ENCODE assay signal across 16 cellular contexts in genomic region chr6:148379481-148379880, GRCh38. TPM values are rescaled to one million over a fixed set of nuclear protein-coding genes. Genes with fewer than 3 reads are reported as not detected.
A peak's percentile ranks its signal among the peaks of the same experiment; 100 is the strongest.
DNase-seq lines count a peak whose midpoint lies in the region; ATAC-seq and TF ChIP-seq lines count a peak whose summit lies in the region.
"Had no signal": no experiment of that assay in that cellular context is flagged by ENCODE, and none has a peak within 500 bp of the region (broad histone marks: within the 10 kb centered on the region; RNA-seq: fewer than 3 reads in every experiment).

No MANE protein-coding gene starts in this region.

- H3K4me1 Mint-ChIP-seq in H9: peaks cover 28 to 30% of the 10 kb centered on the region in 2 experiments
- H3K4me1 Mint-ChIP-seq in WTC11: peaks cover 35% of the 10 kb centered on the region

- peaks cover 2 to 5% (median 4%) of the 10 kb centered on the region in 3 experiments; a peak in 5 of 7 replicates for H3K36me3 Mint-ChIP-seq in H9 (ENCODE audit: insufficient read depth in 1 of 3, low read depth in 3 of 3)
- peaks cover 2% of the 10 kb centered on the region; the same call in 1 of the 2 replicates for H3K36me3 Mint-ChIP-seq in WTC11

- 0 out of 2 replicates have a peak, but pooled peaks cover 3% of the 10 kb centered on the region for H3K4me1 ChIP-seq in H9 (ENCODE audit: insufficient read depth, low read length)
- peaks cover 8 to 78% (median 33%) of the 10 kb centered on the region in 3 donors for H3K4me1 ChIP-seq in esophagus squamous epithelium
- H3K4me1 ChIP-seq: Peyer's patch had no signal

- peaks cover 0 to 7% (median 0%) of the 10 kb centered on the region in 3 donors for H3K36me3 ChIP-seq in esophagus squamous epithelium
- H3K36me3 ChIP-seq: BLaER1, Peyer's patch had no signal

- no peak overlapping the region for H2AFZ ChIP-seq in H9 (ENCODE audit: low read length)

- no peak for TF ChIP-seq POLR2A in esophagus squamous epithelium (IDR thresholded peaks at IDR 0.05)

- no peak overlapping the region for H3K56ac ChIP-seq in H9 (ENCODE audit: insufficient read length, low read depth, low read length)

- POLR2A ChIA-PET in WTC11 (lab: Charles Lee): no interaction called here

- no peak overlapping the region for H3K9ac ChIP-seq in H9 (ENCODE audit: extremely low read depth, insufficient read length, low read length)
- H3K9ac ChIP-seq: BLaER1 had no signal

- no peak overlapping the region for H3K27ac ChIP-seq in H9 (ENCODE audit: insufficient read length, low read depth, low read length)
- H3K27ac ChIP-seq in esophagus squamous epithelium: peak overlapping the region in 3 of 4 donors; percentile 52 to 76 (median 60)
- peak overlapping the region; percentile 27 for H3K27ac ChIP-seq in substantia nigra (ENCODE audit: low read depth, low read length, poor library complexity, severe bottlenecking)
- H3K27ac ChIP-seq: BLaER1, Peyer's patch had no signal

- H3K4ac ChIP-seq in H9 (ENCODE audit: low read depth, low read length): no peak overlapping the region

- no peak overlapping the region for H3K4me3 Mint-ChIP-seq in H9
- no peak overlapping the region for H3K4me3 Mint-ChIP-seq in WTC11

- no peak overlapping the region for H2BK15ac ChIP-seq in H9 (ENCODE audit: low read depth, low read length)

- H3K14ac ChIP-seq in H9 (ENCODE audit: insufficient read depth, low read length): no peak overlapping the region

- no peak for ATAC-seq in WTC11
- no peak for ATAC-seq in GM19395 (IDR thresholded peaks at IDR 0.05; ENCODE audit: unreplicated experiment)

- peaks cover 2% of the 10 kb centered on the region; the same call in 1 of the 2 replicates for H3K79me2 ChIP-seq in H9 (ENCODE audit: insufficient read depth, low read length)

- H3K23ac ChIP-seq in H9 (ENCODE audit: insufficient read length, low read depth, low read length): no peak overlapping the region

- WGBS in H9 (ENCODE audit: extremely low coverage, insufficient read length, low lambda C conversion rate): no CpG with 5 or more reads among the region's 5 CpGs
- WGBS in esophagus squamous epithelium, 2 donors: 89 to 92% methylated on average over 5 of the region's 5 CpGs

- intact Hi-C loops in esophagus squamous epithelium (cut with DNase I): no loop called here

- no peak overlapping the region for H3T11ph ChIP-seq in H9 (ENCODE audit: low read length)

- DNase-seq in H9 (no peak), WTC11 (ENCODE audit: low spot score) (no peak), esophagus squamous epithelium (lab: John Stamatoyannopoulos, UW) (no peak), substantia nigra (lab: John Stamatoyannopoulos, UW) (no peak), NCI-H2029 treated with DMSO at 0.1 percent for 48 hours (lab: John Stamatoyannopoulos, UW) (no peak), amygdala (lab: John Stamatoyannopoulos, UW) (no peak)
- DNase-seq: DMS 273 treated with DMSO at 0.1 percent for 48 hours, EL, HCEC 1CT, NCI-H146, NCI-H446, NCI-H774, Peyer's patch, Right ventricle myocardium superior had no signal

- H3K27ac Mint-ChIP-seq in H9: peak overlapping the region in 2 of 3 experiments; percentile 32 to 80; a peak in 1 of 7 replicates
- 0 out of 2 replicates have a peak overlapping the region, but pooled peaks have one; percentile 17 for H3K27ac Mint-ChIP-seq in WTC11

- H2BK12ac ChIP-seq in H9 (ENCODE audit: insufficient read length, low read depth, low read length): no peak overlapping the region

- no peak overlapping the region for H4K91ac ChIP-seq in H9 (ENCODE audit: insufficient read length, low read depth, low read length)

- no peak overlapping the region for H3K4me2 ChIP-seq in H9 (ENCODE audit: insufficient read depth, insufficient read length, low read length)
- H3K4me2 ChIP-seq: BLaER1 had no signal

- H3K9me3 Mint-ChIP-seq in H9 (peaks cover 0 to 2% of the 10 kb centered on the region in 2 experiments; a peak in 1 of 5 replicates), WTC11 (no peaks in the 10 kb centered on the region)

- TF ChIP-seq CTCF in H9 (conservative IDR thresholded peaks at IDR 0.05): no peak
- no peak for TF ChIP-seq CTCF in WTC11 (IDR thresholded peaks at IDR 0.05)
- no peak for TF ChIP-seq CTCF in esophagus squamous epithelium (IDR thresholded peaks at IDR 0.05)

- H4K5ac ChIP-seq in H9 (ENCODE audit: insufficient read length, low read depth, low read length): no peak overlapping the region

- no peak overlapping the region for H2AK5ac ChIP-seq in H9 (ENCODE audit: insufficient read length, low read length)

- no peak overlapping the region for H3K4me3 ChIP-seq in esophagus squamous epithelium
- H3K4me3 ChIP-seq: BLaER1, Peyer's patch had no signal

- CTCF ChIA-PET in WTC11 (lab: Charles Lee): interaction anchor here (0.6 kb wide), 1 partner anchor 109 kb away, joined by 4 read pairs; no protein-coding TSS in a partner anchor

- peaks cover 3% of the 10 kb centered on the region for H3K79me1 ChIP-seq in H9 (ENCODE audit: insufficient read depth, low read depth, low read length, poor library complexity, severe bottlenecking)

- H3K9me3 ChIP-seq in H9 (ENCODE audit: control insufficient read depth, low read depth, low read length) (no peaks in the 10 kb centered on the region), esophagus squamous epithelium (no peaks in the 10 kb centered on the region)
- H3K9me3 ChIP-seq: Peyer's patch had no signal

- no peak overlapping the region for H2BK120ac ChIP-seq in H9 (ENCODE audit: low read depth, low read length, poor library complexity, severe bottlenecking)

- H3K27me3 ChIP-seq in H9 (ENCODE audit: insufficient read depth, low read length): no peaks in the 10 kb centered on the region
- no peaks in the 10 kb centered on the region for H3K27me3 ChIP-seq in esophagus squamous epithelium
- H3K27me3 ChIP-seq: BLaER1, Peyer's patch had no signal

- H4K20me1 ChIP-seq in H9 (ENCODE audit: control insufficient read depth, insufficient read depth, insufficient read length): no peaks in the 10 kb centered on the region
- H4K20me1 ChIP-seq: BLaER1 had no signal

- no peak overlapping the region for H2BK20ac ChIP-seq in H9 (ENCODE audit: low read depth, low read length, poor library complexity, severe bottlenecking)

- H3K27me3 Mint-ChIP-seq in H9 (ENCODE audit: low read depth) (no peaks in the 10 kb centered on the region), WTC11 (ENCODE audit: low read depth) (no peaks in the 10 kb centered on the region)

- no peak overlapping the region for H4K8ac ChIP-seq in H9 (replicated peaks; ENCODE audit: insufficient read length, low read depth, low read length)

- no peak overlapping the region for H3K18ac ChIP-seq in H9 (ENCODE audit: insufficient read length, low read depth, low read length)

- H3K23me2 ChIP-seq in H9 (ENCODE audit: insufficient read length, low read depth, low read length, poor library complexity, severe bottlenecking): no peaks in the 10 kb centered on the region

- no peak overlapping the region for H2BK5ac ChIP-seq in H9 (ENCODE audit: insufficient read length, low read length)

TF ChIP-seq in WTC11, 78 proteins besides CTCF, POLR2A, EP300 and RAD21 (continues in another document):
- TF ChIP-seq FOXP1 (CRISPR knock-in tag; IDR thresholded peaks at IDR 0.05; ENCODE audit: borderline replicate concordance): no peak
- TF ChIP-seq ZBTB43 (CRISPR knock-in tag; IDR thresholded peaks at IDR 0.05): no peak
- no peak for TF ChIP-seq ERG (CRISPR knock-in tag; IDR thresholded peaks at IDR 0.05)
- TF ChIP-seq AR (CRISPR knock-in tag; IDR thresholded peaks at IDR 0.05): no peak

RNA-seq across cellular contexts. Expression of gene SASH1, which starts 36.8 kb away (rescaled TPM):
- 29.7 and 33.2 TPM in 2 replicates for total RNA-seq in H9 (2021)
- 21.7 to 27.4 TPM (median 24.0 TPM) in 3 replicates for total RNA-seq in WTC11 (2021)
- 100 to 1,000 TPM in 1 of 4 donors, 10 to 100 TPM in 3; 55.3 to 118 (median 79.6) TPM for total RNA-seq in esophagus squamous epithelium
